ENCODE assay signal across 22 cellular contexts in genomic region chr2:221485500-221485870, GRCh38.
"Had no signal": no experiment of that assay in that cellular context is flagged by ENCODE, and none has a peak within 500 bp of the region (broad histone marks: within the 10 kb centered on the region; RNA-seq: fewer than 3 reads in every experiment).

No MANE protein-coding gene starts in this region.

- H3K9me3 ChIP-seq: esophagus muscularis mucosa, heart left ventricle, neutrophil, right lobe of liver, testis, transverse colon had no signal

- H3K27ac ChIP-seq: brain microvascular endothelial cell, coronary artery, esophagus muscularis mucosa, heart left ventricle, neutrophil, right lobe of liver, testis, transverse colon, VCaP had no signal

- DNase-seq: activated CD4-positive, alpha-beta T cell treated with anti-CD3 and anti-CD28 coated beads for 4 hours; activated CD4-positive, alpha-beta T cell treated with anti-CD3 and anti-CD28 coated beads, Interleukin-2, amount 50 U/mL, for 4 hours; activated naive CD4-positive, alpha-beta T cell; activated T-cell treated with anti-CD3 and anti-CD28 coated beads for 4 hours; activated T-cell treated with anti-CD3 and anti-CD28 coated beads, Interleukin-2, amount 50 U/mL, for 72 hours; anterior cingulate cortex; brain microvascular endothelial cell; heart left ventricle; hypothalamus; immature natural killer cell; kidney; naive B cell; nephron progenitor cell; right lobe of liver; stimulated activated CD4-positive, alpha-beta T cell treated with anti-CD3 and anti-CD28 coated beads, Interleukin-4, amount 100 ng/mL, for 1 hour; stimulated activated naive CD8-positive, alpha-beta T cell treated with anti-CD3 and anti-CD28 coated beads, Interleukin-15, Interleukin-2, amounts not matched to agents 100 U/mL and 50 U/mL, for 24 hours; testis; transverse colon had no signal

- H3K36me3 ChIP-seq: brain microvascular endothelial cell, esophagus muscularis mucosa, neutrophil, right lobe of liver, transverse colon had no signal

- H3K27me3 ChIP-seq: brain microvascular endothelial cell, esophagus muscularis mucosa, heart left ventricle, right lobe of liver, testis, transverse colon had no signal

- H3K4me1 ChIP-seq: right lobe of liver had no signal

- H3K4me3 ChIP-seq: coronary artery, esophagus muscularis mucosa, heart left ventricle, right lobe of liver, testis, transverse colon had no signal
